1 cellular context compared by ENCODE assay signal in the genomic region with DNA sequence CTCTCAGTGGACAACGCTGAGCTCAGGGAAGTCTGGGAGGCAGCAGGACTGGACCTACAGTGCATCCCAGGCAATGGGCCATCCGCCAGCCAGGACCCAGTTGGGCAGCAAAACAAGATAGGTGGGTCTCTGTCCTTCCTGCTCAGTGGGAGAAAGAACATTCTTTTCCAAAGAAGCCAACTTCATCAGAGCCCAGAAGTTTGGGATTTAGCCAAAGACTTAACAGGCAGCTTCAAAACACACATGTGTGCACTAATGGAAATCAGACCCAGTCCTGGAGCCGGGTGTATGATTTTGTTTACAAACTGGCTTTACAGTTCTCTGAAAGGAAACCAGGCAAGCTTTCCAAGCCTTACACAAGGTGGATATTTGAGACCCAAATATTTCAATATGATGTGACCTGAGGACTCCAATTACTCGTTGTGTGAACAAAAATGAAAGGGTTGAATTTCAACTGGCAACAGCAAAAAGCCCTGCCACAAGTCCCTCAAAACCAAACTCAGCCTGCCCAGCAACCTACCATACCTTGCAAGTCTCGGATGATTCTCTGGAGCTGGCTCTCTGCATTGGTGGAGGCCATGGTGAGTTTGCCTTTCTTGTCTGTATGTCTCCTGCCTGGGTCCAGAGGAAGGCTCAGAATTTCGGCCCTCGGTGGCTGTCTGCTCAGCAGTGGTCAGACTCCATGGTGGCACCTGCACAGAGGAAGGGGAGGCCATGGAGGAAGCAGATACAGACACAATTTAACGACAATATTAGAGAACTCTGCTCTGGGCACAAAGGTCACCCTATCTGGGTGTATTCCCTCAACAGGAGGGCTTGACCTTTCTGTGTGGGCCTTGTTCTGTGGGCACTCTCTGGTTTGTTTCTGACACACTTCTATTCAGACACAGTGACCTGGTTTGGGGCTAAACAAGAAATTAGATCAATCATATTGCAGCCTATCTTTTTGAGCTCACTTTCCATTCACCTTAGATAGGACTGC.
TF ChIP-seq lines count a peak whose summit lies in the region.

No MANE protein-coding gene starts in this region.

TF ChIP-seq in SK-N-SH, 30 proteins besides CTCF, POLR2A, EP300 and RAD21:
- peak; percentile 66 for TF ChIP-seq TCF12 (IDR thresholded peaks at IDR 0.05)
- TF ChIP-seq JUND (IDR thresholded peaks at IDR 0.05): no peak
- TF ChIP-seq CHD2 (IDR thresholded peaks at IDR 0.05; ENCODE audit: low read length, partially characterized antibody): no peak
